In the genomic region with DNA sequence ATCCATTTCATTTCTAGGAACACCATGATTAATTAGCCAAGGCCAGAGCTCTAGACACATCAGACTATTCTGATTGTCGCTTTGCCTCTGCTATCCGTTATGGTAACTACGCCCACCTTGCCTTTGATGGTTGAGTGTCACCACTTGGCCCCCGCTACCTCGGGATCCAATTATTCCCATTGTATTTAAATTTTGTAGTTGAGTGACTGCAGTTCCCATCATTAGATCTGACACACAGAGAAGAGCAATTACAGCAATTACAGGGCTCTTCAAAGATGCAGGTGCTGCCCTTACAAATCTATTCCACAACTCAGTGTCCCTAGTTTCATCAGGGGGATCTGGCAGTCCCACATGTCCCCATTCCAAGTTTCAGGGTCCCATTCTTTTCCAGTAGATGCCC, we compare ENCODE assay signal across 30 cellular contexts. TPM values are rescaled to one million over a fixed set of nuclear protein-coding genes. Genes with fewer than 3 reads are reported as not detected.
"Had no signal": no experiment of that assay in that cellular context is flagged by ENCODE, and none has a peak within 500 bp of the region (broad histone marks: within the 10 kb centered on the region; RNA-seq: fewer than 3 reads in every experiment).

No MANE protein-coding gene starts in this region.

- H3K9me3 Mint-ChIP-seq: activated CD4-positive, alpha-beta memory T cell treated with anti-CD3 and anti-CD28 coated beads, Interleukin-2, amount 10 ng/mL, durations not matched to agents 7 days and 5 days; activated CD4-positive, alpha-beta T cell treated with anti-CD3 and anti-CD28 coated beads, Interleukin-2, amount 10 ng/mL, durations not matched to agents 7 days and 5 days; activated naive CD4-positive, alpha-beta T cell treated with anti-CD3 and anti-CD28 coated beads, Interleukin-2, amount 10 ng/mL, durations not matched to agents 7 days and 5 days; activated naive CD4-positive, alpha-beta T cell treated with anti-CD3 and anti-CD28 coated beads, Interleukin-2, amount 50 U/mL, for 72 hours; activated naive CD8-positive, alpha-beta T cell treated with anti-CD3 and anti-CD28 coated beads, Interleukin-2, amount 10 ng/mL, durations not matched to agents 7 days and 5 days; activated T-cell treated with anti-CD3 and anti-CD28 coated beads, Interleukin-2, amount 50 U/mL, for 24 hours; activated T-cell treated with anti-CD3 and anti-CD28 coated beads, Interleukin-2, amount 50 U/mL, for 72 hours had no signal

- H3K27me3 Mint-ChIP-seq: activated naive CD4-positive, alpha-beta T cell treated with anti-CD3 and anti-CD28 coated beads, Interleukin-2, amount 10 ng/mL, durations not matched to agents 7 days and 5 days had no signal

- H3K4me1 ChIP-seq: ascending aorta, breast epithelium, colonic mucosa, esophagus squamous epithelium had no signal

- H3K4me3 ChIP-seq: ascending aorta, breast epithelium, cardiac muscle cell, colonic mucosa, esophagus squamous epithelium, gastroesophageal sphincter, heart right ventricle had no signal

- H3K4me3 Mint-ChIP-seq: activated CD4-positive, alpha-beta memory T cell treated with anti-CD3 and anti-CD28 coated beads, Interleukin-2, amount 10 ng/mL, durations not matched to agents 7 days and 5 days; activated CD4-positive, alpha-beta T cell treated with anti-CD3 and anti-CD28 coated beads, Interleukin-2, amount 10 ng/mL, durations not matched to agents 7 days and 5 days; activated naive CD4-positive, alpha-beta T cell treated with anti-CD3 and anti-CD28 coated beads, Interleukin-2, amount 10 ng/mL, durations not matched to agents 7 days and 5 days; activated naive CD8-positive, alpha-beta T cell treated with anti-CD3 and anti-CD28 coated beads, Interleukin-2, amount 10 ng/mL, durations not matched to agents 7 days and 5 days; activated T-cell treated with anti-CD3 and anti-CD28 coated beads, Interleukin-2, amount 50 U/mL, for 24 hours; activated T-cell treated with anti-CD3 and anti-CD28 coated beads, Interleukin-2, amount 50 U/mL, for 72 hours; brain; WTC11 had no signal

- H3K27ac ChIP-seq: ascending aorta, breast epithelium, cardiac muscle cell, colonic mucosa, epithelial cell of prostate, esophagus squamous epithelium, gastroesophageal sphincter, heart right ventricle, VCaP had no signal

- H3K4me1 Mint-ChIP-seq: activated CD4-positive, alpha-beta memory T cell treated with anti-CD3 and anti-CD28 coated beads, Interleukin-2, amount 10 ng/mL, durations not matched to agents 7 days and 5 days; activated CD4-positive, alpha-beta T cell treated with anti-CD3 and anti-CD28 coated beads, Interleukin-2, amount 10 ng/mL, durations not matched to agents 7 days and 5 days; activated naive CD4-positive, alpha-beta T cell treated with anti-CD3 and anti-CD28 coated beads, Interleukin-2, amount 10 ng/mL, durations not matched to agents 7 days and 5 days; activated naive CD8-positive, alpha-beta T cell treated with anti-CD3 and anti-CD28 coated beads, Interleukin-2, amount 10 ng/mL, durations not matched to agents 7 days and 5 days had no signal

- DNase-seq: activated CD4-positive, alpha-beta memory T cell treated with anti-CD3 and anti-CD28 coated beads, Interleukin-2, amount 10 ng/mL, durations not matched to agents 7 days and 5 days; activated CD4-positive, alpha-beta T cell treated with anti-CD3 and anti-CD28 coated beads for 1 hour; activated CD4-positive, alpha-beta T cell treated with anti-CD3 and anti-CD28 coated beads for 4 hours; activated CD4-positive, alpha-beta T cell treated with anti-CD3 and anti-CD28 coated beads, Interleukin-2, amount 10 ng/mL, durations not matched to agents 7 days and 5 days; activated CD4-positive, alpha-beta T cell treated with anti-CD3 and anti-CD28 coated beads, Interleukin-2, amount 50 U/mL, for 4 hours; activated CD8-positive, alpha-beta memory T cell treated with anti-CD3 and anti-CD28 coated beads, Interleukin-2, amount 50 U/mL, for 48 hours; activated gamma-delta T cell; activated naive CD4-positive, alpha-beta T cell; activated naive CD4-positive, alpha-beta T cell treated with anti-CD3 and anti-CD28 coated beads, Interleukin-2, amount 10 ng/mL, durations not matched to agents 7 days and 5 days; activated naive CD8-positive, alpha-beta T cell treated with anti-CD3 and anti-CD28 coated beads, Interleukin-2, amount 10 ng/mL, durations not matched to agents 7 days and 5 days; activated T-cell treated with anti-CD3 and anti-CD28 coated beads for 4 hours; activated T-cell treated with anti-CD3 and anti-CD28 coated beads, Interleukin-2, amount 50 U/mL, for 24 hours; activated T-cell treated with anti-CD3 and anti-CD28 coated beads, Interleukin-2, amount 50 U/mL, for 72 hours; central memory CD4-positive, alpha-beta T cell; cerebellar nuclear complex; colonic mucosa; effector CD8-positive, alpha-beta T cell; esophagus squamous epithelium; foreskin melanocyte; heart right ventricle; T-helper 2 cell had no signal

- H3K9me3 ChIP-seq: ascending aorta, colonic mucosa, esophagus squamous epithelium had no signal

- H3K27me3 ChIP-seq: ascending aorta, breast epithelium, cardiac muscle cell, colonic mucosa, esophagus squamous epithelium, gastroesophageal sphincter, heart right ventricle had no signal

- H3K36me3 Mint-ChIP-seq: activated naive CD4-positive, alpha-beta T cell treated with anti-CD3 and anti-CD28 coated beads, Interleukin-2, amount 10 ng/mL, durations not matched to agents 7 days and 5 days; activated naive CD4-positive, alpha-beta T cell treated with anti-CD3 and anti-CD28 coated beads, Interleukin-2, amount 50 U/mL, for 72 hours; activated naive CD8-positive, alpha-beta T cell treated with anti-CD3 and anti-CD28 coated beads, Interleukin-2, amount 10 ng/mL, durations not matched to agents 7 days and 5 days; brain had no signal

- H3K36me3 ChIP-seq: ascending aorta, breast epithelium, cardiac muscle cell, colonic mucosa had no signal

- H3K27ac Mint-ChIP-seq: activated CD4-positive, alpha-beta memory T cell treated with anti-CD3 and anti-CD28 coated beads, Interleukin-2, amount 10 ng/mL, durations not matched to agents 7 days and 5 days; activated CD4-positive, alpha-beta T cell treated with anti-CD3 and anti-CD28 coated beads, Interleukin-2, amount 10 ng/mL, durations not matched to agents 7 days and 5 days; activated naive CD4-positive, alpha-beta T cell treated with anti-CD3 and anti-CD28 coated beads, Interleukin-2, amount 10 ng/mL, durations not matched to agents 7 days and 5 days; activated naive CD4-positive, alpha-beta T cell treated with anti-CD3 and anti-CD28 coated beads, Interleukin-2, amount 50 U/mL, for 72 hours; activated naive CD8-positive, alpha-beta T cell treated with anti-CD3 and anti-CD28 coated beads, Interleukin-2, amount 10 ng/mL, durations not matched to agents 7 days and 5 days; activated T-cell treated with anti-CD3 and anti-CD28 coated beads, Interleukin-2, amount 50 U/mL, for 24 hours; activated T-cell treated with anti-CD3 and anti-CD28 coated beads, Interleukin-2, amount 50 U/mL, for 72 hours; brain; WTC11 had no signal

RNA-seq across cellular contexts. Expression of gene ABCA4, which starts 44.9 kb away (rescaled TPM):
- total RNA-seq: activated CD4-positive, alpha-beta memory T cell treated with anti-CD3 and anti-CD28 coated beads, Interleukin-2, amount 10 ng/mL, durations not matched to agents 7 days and 5 days; activated CD4-positive, alpha-beta T cell treated with anti-CD3 and anti-CD28 coated beads, Interleukin-2, amount 10 ng/mL, durations not matched to agents 7 days and 5 days; activated naive CD4-positive, alpha-beta T cell treated with anti-CD3 and anti-CD28 coated beads, Interleukin-2, amount 50 U/mL, for 72 hours; activated naive CD8-positive, alpha-beta T cell treated with anti-CD3 and anti-CD28 coated beads, Interleukin-2, amount 10 ng/mL, durations not matched to agents 7 days and 5 days; ascending aorta; cardiac muscle cell had no signal
